Comparison of ENCODE assay signal across 19 cellular contexts in the genomic region with DNA sequence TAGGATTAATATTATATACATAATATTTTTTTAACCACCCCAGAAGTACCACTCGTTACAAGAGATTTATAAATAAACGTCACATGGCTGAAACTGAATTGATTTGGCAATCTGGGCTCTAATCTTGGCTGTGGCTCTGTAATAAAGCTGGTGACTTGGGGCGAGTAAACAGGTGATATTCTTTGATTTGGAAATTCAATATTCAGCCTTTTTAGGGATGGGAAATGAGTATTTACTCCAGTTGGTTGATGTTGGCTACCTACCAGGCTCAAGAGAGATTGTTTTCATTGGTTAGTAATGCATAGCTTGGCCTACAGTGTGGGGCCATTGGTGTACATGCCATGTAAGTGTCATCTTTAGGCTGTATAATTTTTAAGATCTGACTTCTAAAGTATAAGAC.
"Had no signal": no experiment of that assay in that cellular context is flagged by ENCODE, and none has a peak within 500 bp of the region (broad histone marks: within the 10 kb centered on the region; RNA-seq: fewer than 3 reads in every experiment).

No MANE protein-coding gene starts in this region.

- H3K27me3 ChIP-seq: left lung, upper lobe of right lung had no signal

- H3K27ac ChIP-seq: brain microvascular endothelial cell, coronary artery, left lung, psoas muscle, thoracic aorta, upper lobe of right lung had no signal

- H3K4me3 ChIP-seq: coronary artery, left lung, psoas muscle, thoracic aorta, upper lobe of right lung had no signal

- H3K9me3 ChIP-seq: left lung, psoas muscle, thoracic aorta, upper lobe of right lung had no signal

- H3K4me1 ChIP-seq: psoas muscle had no signal

- ATAC-seq: left lung; psoas muscle; sciatic nerve; stimulated activated naive CD8-positive, alpha-beta T cell treated with anti-CD3 and anti-CD28 coated beads, Interleukin-15, amount 100 ng/mL, for 72 hours; upper lobe of right lung had no signal

- DNase-seq: activated CD4-positive, alpha-beta T cell treated with anti-CD3 and anti-CD28 coated beads for 1 hour; activated CD4-positive, alpha-beta T cell treated with anti-CD3 and anti-CD28 coated beads, Interleukin-2, amount 50 U/mL, for 4 hours; activated naive CD4-positive, alpha-beta T cell; activated naive CD8-positive, alpha-beta T cell treated with anti-CD3 and anti-CD28 coated beads, Interleukin-2, amount 10 ng/mL, durations not matched to agents 7 days and 5 days; activated T-cell treated with anti-CD3 and anti-CD28 coated beads for 4 hours; anterior cingulate cortex; brain microvascular endothelial cell; hippocampal formation; left lung; mesenchymal stem cell; nephron progenitor cell; occipital lobe; psoas muscle; stimulated activated naive CD8-positive, alpha-beta T cell treated with anti-CD3 and anti-CD28 coated beads, Interleukin-15, amount 100 ng/mL, for 72 hours; T-helper 9 cell; upper lobe of right lung had no signal

- H3K36me3 ChIP-seq: brain microvascular endothelial cell, upper lobe of right lung had no signal
